1 cellular context compared by ENCODE assay signal in the genomic region with DNA sequence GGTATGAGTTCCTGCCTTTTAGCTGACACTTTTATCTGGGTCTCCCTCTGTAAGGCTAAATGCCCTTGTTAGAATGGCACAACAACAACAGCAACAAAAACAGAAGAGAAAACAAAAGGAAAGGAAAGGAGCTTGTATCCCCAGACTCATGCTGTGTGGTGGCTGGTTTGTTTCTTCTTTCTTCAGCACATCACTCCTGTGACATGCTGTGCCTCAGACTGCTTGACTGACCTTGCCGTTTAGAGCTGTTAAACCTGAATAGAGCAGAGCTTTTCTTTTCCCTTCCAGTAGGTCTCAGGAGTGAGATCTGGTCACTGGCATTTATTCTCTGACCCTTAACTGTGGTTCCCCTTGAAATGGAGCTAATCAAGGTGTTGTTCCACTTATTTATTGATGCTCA.
TF ChIP-seq lines count a peak whose summit lies in the region.

No MANE protein-coding gene starts in this region.

TF ChIP-seq in GM23338, 12 proteins besides CTCF, POLR2A, EP300 and RAD21:
- TF ChIP-seq, protein P1, sequence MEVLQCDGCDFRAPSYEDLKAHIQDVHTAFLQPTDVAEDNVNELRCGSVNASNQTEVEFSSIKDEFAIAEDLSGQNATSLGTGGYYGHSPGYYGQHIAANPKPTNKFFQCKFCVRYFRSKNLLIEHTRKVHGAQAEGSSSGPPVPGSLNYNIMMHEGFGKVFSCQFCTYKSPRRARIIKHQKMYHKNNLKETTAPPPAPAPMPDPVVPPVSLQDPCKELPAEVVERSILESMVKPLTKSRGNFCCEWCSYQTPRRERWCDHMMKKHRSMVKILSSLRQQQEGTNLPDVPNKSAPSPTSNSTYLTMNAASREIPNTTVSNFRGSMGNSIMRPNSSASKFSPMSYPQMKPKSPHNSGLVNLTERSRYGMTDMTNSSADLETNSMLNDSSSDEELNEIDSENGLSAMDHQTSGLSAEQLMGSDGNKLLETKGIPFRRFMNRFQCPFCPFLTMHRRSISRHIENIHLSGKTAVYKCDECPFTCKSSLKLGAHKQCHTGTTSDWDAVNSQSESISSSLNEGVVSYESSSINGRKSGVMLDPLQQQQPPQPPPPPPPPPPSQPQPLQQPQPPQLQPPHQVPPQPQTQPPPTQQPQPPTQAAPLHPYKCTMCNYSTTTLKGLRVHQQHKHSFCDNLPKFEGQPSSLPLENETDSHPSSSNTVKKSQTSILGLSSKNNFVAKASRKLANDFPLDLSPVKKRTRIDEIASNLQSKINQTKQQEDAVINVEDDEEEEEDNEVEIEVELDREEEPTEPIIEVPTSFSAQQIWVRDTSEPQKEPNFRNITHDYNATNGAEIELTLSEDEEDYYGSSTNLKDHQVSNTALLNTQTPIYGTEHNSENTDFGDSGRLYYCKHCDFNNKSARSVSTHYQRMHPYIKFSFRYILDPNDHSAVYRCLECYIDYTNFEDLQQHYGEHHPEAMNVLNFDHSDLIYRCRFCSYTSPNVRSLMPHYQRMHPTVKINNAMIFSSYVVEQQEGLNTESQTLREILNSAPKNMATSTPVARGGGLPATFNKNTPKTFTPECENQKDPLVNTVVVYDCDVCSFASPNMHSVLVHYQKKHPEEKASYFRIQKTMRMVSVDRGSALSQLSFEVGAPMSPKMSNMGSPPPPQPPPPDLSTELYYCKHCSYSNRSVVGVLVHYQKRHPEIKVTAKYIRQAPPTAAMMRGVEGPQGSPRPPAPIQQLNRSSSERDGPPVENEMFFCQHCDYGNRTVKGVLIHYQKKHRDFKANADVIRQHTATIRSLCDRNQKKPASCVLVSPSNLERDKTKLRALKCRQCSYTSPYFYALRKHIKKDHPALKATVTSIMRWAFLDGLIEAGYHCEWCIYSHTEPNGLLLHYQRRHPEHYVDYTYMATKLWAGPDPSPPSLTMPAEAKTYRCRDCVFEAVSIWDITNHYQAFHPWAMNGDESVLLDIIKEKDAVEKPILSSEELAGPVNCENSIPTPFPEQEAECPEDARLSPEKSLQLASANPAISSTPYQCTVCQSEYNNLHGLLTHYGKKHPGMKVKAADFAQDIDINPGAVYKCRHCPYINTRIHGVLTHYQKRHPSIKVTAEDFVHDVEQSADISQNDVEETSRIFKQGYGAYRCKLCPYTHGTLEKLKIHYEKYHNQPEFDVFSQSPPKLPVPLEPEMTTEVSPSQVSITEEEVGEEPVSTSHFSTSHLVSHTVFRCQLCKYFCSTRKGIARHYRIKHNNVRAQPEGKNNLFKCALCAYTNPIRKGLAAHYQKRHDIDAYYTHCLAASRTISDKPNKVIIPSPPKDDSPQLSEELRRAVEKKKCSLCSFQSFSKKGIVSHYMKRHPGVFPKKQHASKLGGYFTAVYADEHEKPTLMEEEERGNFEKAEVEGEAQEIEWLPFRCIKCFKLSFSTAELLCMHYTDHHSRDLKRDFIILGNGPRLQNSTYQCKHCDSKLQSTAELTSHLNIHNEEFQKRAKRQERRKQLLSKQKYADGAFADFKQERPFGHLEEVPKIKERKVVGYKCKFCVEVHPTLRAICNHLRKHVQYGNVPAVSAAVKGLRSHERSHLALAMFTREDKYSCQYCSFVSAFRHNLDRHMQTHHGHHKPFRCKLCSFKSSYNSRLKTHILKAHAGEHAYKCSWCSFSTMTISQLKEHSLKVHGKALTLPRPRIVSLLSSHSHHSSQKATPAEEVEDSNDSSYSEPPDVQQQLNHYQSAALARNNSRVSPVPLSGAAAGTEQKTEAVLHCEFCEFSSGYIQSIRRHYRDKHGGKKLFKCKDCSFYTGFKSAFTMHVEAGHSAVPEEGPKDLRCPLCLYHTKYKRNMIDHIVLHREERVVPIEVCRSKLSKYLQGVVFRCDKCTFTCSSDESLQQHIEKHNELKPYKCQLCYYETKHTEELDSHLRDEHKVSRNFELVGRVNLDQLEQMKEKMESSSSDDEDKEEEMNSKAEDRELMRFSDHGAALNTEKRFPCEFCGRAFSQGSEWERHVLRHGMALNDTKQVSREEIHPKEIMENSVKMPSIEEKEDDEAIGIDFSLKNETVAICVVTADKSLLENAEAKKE (CRISPR knock-in tag; IDR thresholded peaks at IDR 0.05) = peak; percentile 65; the same call in 1 of the 2 replicates
- no peak for TF ChIP-seq EZH2 (IDR thresholded peaks at IDR 0.05; ENCODE audit: low read depth, unreplicated experiment)
